7 cellular contexts compared by ENCODE assay signal in genomic region chr14:75306917-75307699, GRCh38. TPM values are rescaled to one million over a fixed set of nuclear protein-coding genes. Genes with fewer than 3 reads are reported as not detected.
DNase-seq lines count a peak whose midpoint lies in the region; ATAC-seq and TF ChIP-seq lines count a peak whose summit lies in the region.

No MANE protein-coding gene starts in this region.

- H3K9me3 Mint-ChIP-seq in stimulated activated naive CD8-positive, alpha-beta T cell treated with anti-CD3 and anti-CD28 coated beads, Interleukin-15, amount 100 ng/mL, for 72 hours, result no peaks in the 10 kb centered on the region

- TF ChIP-seq CTCF in GM10248 (IDR thresholded peaks at IDR 0.05; ENCODE audit: control extremely low read depth, extremely low read depth, low read depth, missing control alignments) (peak; percentile 50), dorsolateral prefrontal cortex (IDR thresholded peaks at IDR 0.05 in 54 of 56, conservative IDR thresholded peaks at IDR 0.05 in 2 of 56; ENCODE audit: low read depth in 1 of 56, partially characterized antibody in 56 of 56) (peak in 49 of 56 donors; percentile 24 to 64 (median 44))

- H3K4me1 Mint-ChIP-seq in stimulated activated naive CD8-positive, alpha-beta T cell treated with anti-CD3 and anti-CD28 coated beads, Interleukin-15, amount 100 ng/mL, for 72 hours, result peaks cover 14% of the 10 kb centered on the region

- no peak overlapping the region for H3K4me3 Mint-ChIP-seq in stimulated activated naive CD8-positive, alpha-beta T cell treated with anti-CD3 and anti-CD28 coated beads, Interleukin-15, amount 100 ng/mL, for 72 hours

- CTCF ChIA-PET in GM10248 (lab: Yijun Ruan, JAX), result interaction anchor here (0.6 to 12.4 kb wide), 23 partner anchors 11 to 265 kb away, joined by 3 to 119 read pairs (median 6); no protein-coding TSS in a partner anchor

- peak; percentile 58 for ATAC-seq in HG03095 (IDR thresholded peaks at IDR 0.05; ENCODE audit: unreplicated experiment)
- ATAC-seq in stimulated activated naive CD8-positive, alpha-beta T cell treated with anti-CD3 and anti-CD28 coated beads, Interleukin-15, amount 100 ng/mL, for 72 hours, result peak; percentile 80
- ATAC-seq in left ventricle myocardium superior, result no peak
- no peak for ATAC-seq in GM19035 (IDR thresholded peaks at IDR 0.05; ENCODE audit: unreplicated experiment)

- POLR2A ChIA-PET in GM10248 (lab: Yijun Ruan, JAX), result no interaction called here

- H3K27me3 Mint-ChIP-seq in stimulated activated naive CD8-positive, alpha-beta T cell treated with anti-CD3 and anti-CD28 coated beads, Interleukin-15, amount 100 ng/mL, for 72 hours, result peaks cover 14% of the 10 kb centered on the region

- H3K27ac Mint-ChIP-seq in stimulated activated naive CD8-positive, alpha-beta T cell treated with anti-CD3 and anti-CD28 coated beads, Interleukin-15, amount 100 ng/mL, for 72 hours, result peak overlapping the region in 1 of 2 donors; percentile 42

- H3K4me3 ChIP-seq in dorsolateral prefrontal cortex, result no peak overlapping the region

- DNase-seq in GM10248 (ENCODE audit: extremely low spot score), result peak; percentile 63
- DNase-seq in NCI-H748 treated with DMSO at 0.1 percent for 48 hours (lab: John Stamatoyannopoulos, UW), result peak; percentile 10
- DNase-seq in dorsolateral prefrontal cortex, result peak in 4 of 10 donors; percentile 50 to 68 (median 55)
- DNase-seq in stimulated activated naive CD8-positive, alpha-beta T cell treated with anti-CD3 and anti-CD28 coated beads, Interleukin-15, amount 100 ng/mL, for 72 hours, result peak in 1 of 2 donors; percentile 32
- DNase-seq in left ventricle myocardium superior, result no peak

- H3K27me3 ChIP-seq in dorsolateral prefrontal cortex, result no peaks in the 10 kb centered on the region

- peak overlapping the region in 2 of 59 donors; percentile 20 to 21 for H3K27ac ChIP-seq in dorsolateral prefrontal cortex

- intact Hi-C loops in dorsolateral prefrontal cortex (cut with DNase I) (loop anchor here (1.0 to 10.0 kb wide), 4 partner anchors 120 to 392 kb away; partner anchors contain the start of gene JDP2 (in 1 of the 2)), left ventricle myocardium superior (cut with micrococcal nuclease) (no loop called here)

RNA-seq across cellular contexts. Expression of gene FOS, which starts 28.5 kb away (rescaled TPM):
- 100 to 1,000 TPM in 38 of 120 experiments, 10 to 100 TPM in 81, 1 to 10 TPM in 1; 7.4 to 738 (median 68.8) TPM for total RNA-seq in dorsolateral prefrontal cortex
- total RNA-seq in left ventricle myocardium superior, result 25.4 TPM

Comparison
In these comparisons a context has a peak if more than half of its experiments do, and no peak if none do; other contexts are left out.
1. ATAC-seq: peak in HG03095 (single experiment) and stimulated activated naive CD8-positive, alpha-beta T cell treated with anti-CD3 and anti-CD28 coated beads, Interleukin-15, amount 100 ng/mL, for 72 hours (single experiment); none in left ventricle myocardium superior (single experiment) and GM19035 (single experiment).